In the genomic region with DNA sequence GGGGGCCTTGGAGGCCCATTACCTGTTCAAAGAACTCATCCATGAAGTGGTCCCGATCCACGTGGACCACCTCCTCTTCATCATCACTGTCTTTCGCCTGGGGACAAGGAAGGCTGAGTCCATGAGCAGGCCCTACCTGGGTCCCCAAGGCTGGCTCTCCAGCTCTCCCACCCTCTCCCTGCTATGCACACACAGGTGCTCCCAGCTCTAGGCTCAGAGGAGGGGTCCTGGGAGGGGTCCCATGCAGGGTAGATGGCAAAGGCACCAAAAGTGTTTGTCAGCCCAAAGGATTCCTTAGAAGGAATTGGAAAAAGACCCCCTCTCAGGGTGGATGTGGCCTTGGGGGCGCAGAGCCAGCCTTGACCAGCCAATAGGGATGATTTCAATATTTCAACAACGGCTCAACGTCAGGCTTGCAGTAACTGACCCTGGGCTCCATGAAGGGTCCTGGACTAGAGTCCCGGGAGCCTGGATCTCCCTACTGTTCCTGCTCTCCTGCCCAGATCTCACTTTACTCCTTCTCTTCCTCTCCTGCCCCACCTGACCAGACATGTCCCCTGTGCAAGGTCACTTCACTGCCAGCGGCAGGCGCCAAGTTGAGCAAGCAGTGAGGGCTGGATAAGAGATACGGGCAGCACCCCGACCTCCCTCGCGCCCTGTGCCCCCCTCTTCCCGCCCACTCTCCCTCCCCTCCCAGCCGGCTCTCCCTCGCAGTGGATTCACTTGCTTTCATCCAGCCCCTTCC, we compare ENCODE assay signal across 1 cellular context.
TF ChIP-seq lines count a peak whose summit lies in the region.

No MANE protein-coding gene starts in this region.

TF ChIP-seq in HepG2, 621 proteins besides CTCF, POLR2A, EP300 and RAD21 (continued from another document and continues in another):
- TF ChIP-seq, protein P1, sequence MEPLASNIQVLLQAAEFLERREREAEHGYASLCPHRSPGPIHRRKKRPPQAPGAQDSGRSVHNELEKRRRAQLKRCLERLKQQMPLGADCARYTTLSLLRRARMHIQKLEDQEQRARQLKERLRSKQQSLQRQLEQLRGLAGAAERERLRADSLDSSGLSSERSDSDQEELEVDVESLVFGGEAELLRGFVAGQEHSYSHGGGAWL (CRISPR knock-in tag; IDR thresholded peaks at IDR 0.05): no peak
- TF ChIP-seq, protein P2, sequence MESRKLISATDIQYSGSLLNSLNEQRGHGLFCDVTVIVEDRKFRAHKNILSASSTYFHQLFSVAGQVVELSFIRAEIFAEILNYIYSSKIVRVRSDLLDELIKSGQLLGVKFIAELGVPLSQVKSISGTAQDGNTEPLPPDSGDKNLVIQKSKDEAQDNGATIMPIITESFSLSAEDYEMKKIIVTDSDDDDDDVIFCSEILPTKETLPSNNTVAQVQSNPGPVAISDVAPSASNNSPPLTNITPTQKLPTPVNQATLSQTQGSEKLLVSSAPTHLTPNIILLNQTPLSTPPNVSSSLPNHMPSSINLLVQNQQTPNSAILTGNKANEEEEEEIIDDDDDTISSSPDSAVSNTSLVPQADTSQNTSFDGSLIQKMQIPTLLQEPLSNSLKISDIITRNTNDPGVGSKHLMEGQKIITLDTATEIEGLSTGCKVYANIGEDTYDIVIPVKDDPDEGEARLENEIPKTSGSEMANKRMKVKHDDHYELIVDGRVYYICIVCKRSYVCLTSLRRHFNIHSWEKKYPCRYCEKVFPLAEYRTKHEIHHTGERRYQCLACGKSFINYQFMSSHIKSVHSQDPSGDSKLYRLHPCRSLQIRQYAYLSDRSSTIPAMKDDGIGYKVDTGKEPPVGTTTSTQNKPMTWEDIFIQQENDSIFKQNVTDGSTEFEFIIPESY (CRISPR knock-in tag; IDR thresholded peaks at IDR 0.05): no peak
- TF ChIP-seq TOPORS (CRISPR knock-in tag; IDR thresholded peaks at IDR 0.05) (no peak), ESRRA (CRISPR knock-in tag; IDR thresholded peaks at IDR 0.05; ENCODE audit: low read depth) (peak; percentile 89), ZNF138 (CRISPR knock-in tag; IDR thresholded peaks at IDR 0.05; ENCODE audit: low read depth) (no peak), ZNF281 (CRISPR knock-in tag; IDR thresholded peaks at IDR 0.05; ENCODE audit: borderline replicate concordance) (no peak), ZNF564 (CRISPR knock-in tag; IDR thresholded peaks at IDR 0.05) (no peak), ELF4 (CRISPR knock-in tag; IDR thresholded peaks at IDR 0.05; ENCODE audit: borderline replicate concordance) (no peak), RARG (CRISPR knock-in tag; IDR thresholded peaks at IDR 0.05; ENCODE audit: low read depth) (no peak), ZHX1 (CRISPR knock-in tag; IDR thresholded peaks at IDR 0.05; ENCODE audit: low read depth) (no peak), ZNF234 (CRISPR knock-in tag; conservative IDR thresholded peaks at IDR 0.05) (no peak), ZNF124 (CRISPR knock-in tag; IDR thresholded peaks at IDR 0.05) (no peak), ZFAT (CRISPR knock-in tag; conservative IDR thresholded peaks at IDR 0.05) (no peak), SMAD9 (CRISPR knock-in tag; IDR thresholded peaks at IDR 0.05) (no peak), CREB1 (IDR thresholded peaks at IDR 0.05) (no peak), CREB1 (CRISPR knock-in tag; IDR thresholded peaks at IDR 0.05) (no peak), SALL1 (CRISPR knock-in tag; IDR thresholded peaks at IDR 0.05) (peak; percentile 76; the same call in 1 of the 2 replicates), ZNF788 (CRISPR knock-in tag; IDR thresholded peaks at IDR 0.05; ENCODE audit: borderline replicate concordance) (peak; percentile 67; the same call in 1 of the 2 replicates), HNRNPK (IDR thresholded peaks at IDR 0.05; ENCODE audit: low read depth, low read length, poor library complexity, severe bottlenecking) (no peak), SOX6 (IDR thresholded peaks at IDR 0.05) (no peak), SOX6 (CRISPR knock-in tag; IDR thresholded peaks at IDR 0.05) (peak; percentile 57; the same call in 1 of the 2 replicates), ARHGAP35 (CRISPR knock-in tag; IDR thresholded peaks at IDR 0.05; ENCODE audit: borderline replicate concordance) (no peak), ZNF280D (CRISPR knock-in tag; IDR thresholded peaks at IDR 0.05) (no peak), NR2F2 (IDR thresholded peaks at IDR 0.05; ENCODE audit: borderline replicate concordance, low read depth) (peak; percentile 41; the same call in 1 of the 2 replicates)
- TF ChIP-seq, protein P3, sequence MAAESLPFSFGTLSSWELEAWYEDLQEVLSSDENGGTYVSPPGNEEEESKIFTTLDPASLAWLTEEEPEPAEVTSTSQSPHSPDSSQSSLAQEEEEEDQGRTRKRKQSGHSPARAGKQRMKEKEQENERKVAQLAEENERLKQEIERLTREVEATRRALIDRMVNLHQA (CRISPR knock-in tag; IDR thresholded peaks at IDR 0.05): no peak
- TF ChIP-seq, protein P4, sequence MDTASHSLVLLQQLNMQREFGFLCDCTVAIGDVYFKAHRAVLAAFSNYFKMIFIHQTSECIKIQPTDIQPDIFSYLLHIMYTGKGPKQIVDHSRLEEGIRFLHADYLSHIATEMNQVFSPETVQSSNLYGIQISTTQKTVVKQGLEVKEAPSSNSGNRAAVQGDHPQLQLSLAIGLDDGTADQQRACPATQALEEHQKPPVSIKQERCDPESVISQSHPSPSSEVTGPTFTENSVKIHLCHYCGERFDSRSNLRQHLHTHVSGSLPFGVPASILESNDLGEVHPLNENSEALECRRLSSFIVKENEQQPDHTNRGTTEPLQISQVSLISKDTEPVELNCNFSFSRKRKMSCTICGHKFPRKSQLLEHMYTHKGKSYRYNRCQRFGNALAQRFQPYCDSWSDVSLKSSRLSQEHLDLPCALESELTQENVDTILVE (CRISPR knock-in tag; IDR thresholded peaks at IDR 0.05): no peak
- TF ChIP-seq, protein P5, sequence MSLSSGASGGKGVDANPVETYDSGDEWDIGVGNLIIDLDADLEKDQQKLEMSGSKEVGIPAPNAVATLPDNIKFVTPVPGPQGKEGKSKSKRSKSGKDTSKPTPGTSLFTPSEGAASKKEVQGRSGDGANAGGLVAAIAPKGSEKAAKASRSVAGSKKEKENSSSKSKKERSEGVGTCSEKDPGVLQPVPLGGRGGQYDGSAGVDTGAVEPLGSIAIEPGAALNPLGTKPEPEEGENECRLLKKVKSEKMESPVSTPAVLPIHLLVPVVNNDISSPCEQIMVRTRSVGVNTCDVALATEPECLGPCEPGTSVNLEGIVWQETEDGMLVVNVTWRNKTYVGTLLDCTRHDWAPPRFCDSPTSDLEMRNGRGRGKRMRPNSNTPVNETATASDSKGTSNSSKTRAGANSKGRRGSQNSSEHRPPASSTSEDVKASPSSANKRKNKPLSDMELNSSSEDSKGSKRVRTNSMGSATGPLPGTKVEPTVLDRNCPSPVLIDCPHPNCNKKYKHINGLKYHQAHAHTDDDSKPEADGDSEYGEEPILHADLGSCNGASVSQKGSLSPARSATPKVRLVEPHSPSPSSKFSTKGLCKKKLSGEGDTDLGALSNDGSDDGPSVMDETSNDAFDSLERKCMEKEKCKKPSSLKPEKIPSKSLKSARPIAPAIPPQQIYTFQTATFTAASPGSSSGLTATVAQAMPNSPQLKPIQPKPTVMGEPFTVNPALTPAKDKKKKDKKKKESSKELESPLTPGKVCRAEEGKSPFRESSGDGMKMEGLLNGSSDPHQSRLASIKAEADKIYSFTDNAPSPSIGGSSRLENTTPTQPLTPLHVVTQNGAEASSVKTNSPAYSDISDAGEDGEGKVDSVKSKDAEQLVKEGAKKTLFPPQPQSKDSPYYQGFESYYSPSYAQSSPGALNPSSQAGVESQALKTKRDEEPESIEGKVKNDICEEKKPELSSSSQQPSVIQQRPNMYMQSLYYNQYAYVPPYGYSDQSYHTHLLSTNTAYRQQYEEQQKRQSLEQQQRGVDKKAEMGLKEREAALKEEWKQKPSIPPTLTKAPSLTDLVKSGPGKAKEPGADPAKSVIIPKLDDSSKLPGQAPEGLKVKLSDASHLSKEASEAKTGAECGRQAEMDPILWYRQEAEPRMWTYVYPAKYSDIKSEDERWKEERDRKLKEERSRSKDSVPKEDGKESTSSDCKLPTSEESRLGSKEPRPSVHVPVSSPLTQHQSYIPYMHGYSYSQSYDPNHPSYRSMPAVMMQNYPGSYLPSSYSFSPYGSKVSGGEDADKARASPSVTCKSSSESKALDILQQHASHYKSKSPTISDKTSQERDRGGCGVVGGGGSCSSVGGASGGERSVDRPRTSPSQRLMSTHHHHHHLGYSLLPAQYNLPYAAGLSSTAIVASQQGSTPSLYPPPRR (CRISPR knock-in tag; IDR thresholded peaks at IDR 0.05; ENCODE audit: borderline replicate concordance): 0 out of 2 replicates have a peak, but pooled peaks have one; percentile 39
- TF ChIP-seq, protein P6, sequence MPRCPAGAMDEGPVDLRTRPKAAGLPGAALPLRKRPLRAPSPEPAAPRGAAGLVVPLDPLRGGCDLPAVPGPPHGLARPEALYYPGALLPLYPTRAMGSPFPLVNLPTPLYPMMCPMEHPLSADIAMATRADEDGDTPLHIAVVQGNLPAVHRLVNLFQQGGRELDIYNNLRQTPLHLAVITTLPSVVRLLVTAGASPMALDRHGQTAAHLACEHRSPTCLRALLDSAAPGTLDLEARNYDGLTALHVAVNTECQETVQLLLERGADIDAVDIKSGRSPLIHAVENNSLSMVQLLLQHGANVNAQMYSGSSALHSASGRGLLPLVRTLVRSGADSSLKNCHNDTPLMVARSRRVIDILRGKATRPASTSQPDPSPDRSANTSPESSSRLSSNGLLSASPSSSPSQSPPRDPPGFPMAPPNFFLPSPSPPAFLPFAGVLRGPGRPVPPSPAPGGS (CRISPR knock-in tag; IDR thresholded peaks at IDR 0.05): 0 out of 2 replicates have a peak, but pooled peaks have one; percentile 32
- TF ChIP-seq, protein P7, sequence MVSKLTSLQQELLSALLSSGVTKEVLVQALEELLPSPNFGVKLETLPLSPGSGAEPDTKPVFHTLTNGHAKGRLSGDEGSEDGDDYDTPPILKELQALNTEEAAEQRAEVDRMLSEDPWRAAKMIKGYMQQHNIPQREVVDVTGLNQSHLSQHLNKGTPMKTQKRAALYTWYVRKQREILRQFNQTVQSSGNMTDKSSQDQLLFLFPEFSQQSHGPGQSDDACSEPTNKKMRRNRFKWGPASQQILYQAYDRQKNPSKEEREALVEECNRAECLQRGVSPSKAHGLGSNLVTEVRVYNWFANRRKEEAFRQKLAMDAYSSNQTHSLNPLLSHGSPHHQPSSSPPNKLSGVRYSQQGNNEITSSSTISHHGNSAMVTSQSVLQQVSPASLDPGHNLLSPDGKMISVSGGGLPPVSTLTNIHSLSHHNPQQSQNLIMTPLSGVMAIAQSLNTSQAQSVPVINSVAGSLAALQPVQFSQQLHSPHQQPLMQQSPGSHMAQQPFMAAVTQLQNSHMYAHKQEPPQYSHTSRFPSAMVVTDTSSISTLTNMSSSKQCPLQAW (CRISPR knock-in tag; IDR thresholded peaks at IDR 0.05): no peak
